21 cellular contexts compared by ENCODE assay signal in the genomic region with DNA sequence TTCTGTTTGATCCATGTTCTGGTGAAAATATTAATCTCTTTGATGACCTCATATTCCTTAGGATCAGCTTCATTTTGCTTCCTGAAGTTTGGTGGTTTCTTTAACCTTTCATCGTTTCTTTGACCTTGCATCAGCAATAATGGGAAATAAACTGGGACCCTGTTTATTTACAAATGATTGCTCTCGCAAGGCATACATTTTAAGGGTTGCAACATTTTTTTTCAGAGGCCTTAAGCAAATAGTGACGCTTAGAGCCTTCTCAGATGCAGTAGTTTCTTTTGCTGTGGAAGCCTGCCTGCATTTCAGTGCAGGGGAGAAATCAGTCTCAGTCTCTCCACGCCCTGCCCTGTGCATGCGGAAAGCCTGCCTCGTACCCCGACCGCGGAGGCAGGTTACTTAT.
"Had no signal": no experiment of that assay in that cellular context is flagged by ENCODE, and none has a peak within 500 bp of the region (broad histone marks: within the 10 kb centered on the region; RNA-seq: fewer than 3 reads in every experiment).

No MANE protein-coding gene starts in this region.

- H3K36me3 ChIP-seq: MG63 had no signal

- DNase-seq: Karpas-422, KG1, MG63, NCI-H1092, NCI-H1105 treated with DMSO at 0.1 percent for 48 hours, NCI-H1417 treated with DMSO at 0.1 percent for 48 hours, NCI-H146, NCI-H187, NCI-H2029, NCI-H2081 treated with DMSO at 0.1 percent for 48 hours, NCI-H2171, NCI-H226, NCI-H446, NCI-H510A, NCI-H69, NCI-H774, Right ventricle myocardium superior, RPMI8226, SIG-M5 had no signal

- H3K27me3 ChIP-seq: MG63, SJSA1 had no signal

- H3K4me3 ChIP-seq: MG63, SJSA1, SK-N-MC had no signal

- H3K27ac ChIP-seq: SJSA1, SK-N-MC had no signal

- H3K9me3 ChIP-seq: MG63, SJSA1 had no signal
